Comparison of ENCODE assay signal across 20 cellular contexts in the genomic region with DNA sequence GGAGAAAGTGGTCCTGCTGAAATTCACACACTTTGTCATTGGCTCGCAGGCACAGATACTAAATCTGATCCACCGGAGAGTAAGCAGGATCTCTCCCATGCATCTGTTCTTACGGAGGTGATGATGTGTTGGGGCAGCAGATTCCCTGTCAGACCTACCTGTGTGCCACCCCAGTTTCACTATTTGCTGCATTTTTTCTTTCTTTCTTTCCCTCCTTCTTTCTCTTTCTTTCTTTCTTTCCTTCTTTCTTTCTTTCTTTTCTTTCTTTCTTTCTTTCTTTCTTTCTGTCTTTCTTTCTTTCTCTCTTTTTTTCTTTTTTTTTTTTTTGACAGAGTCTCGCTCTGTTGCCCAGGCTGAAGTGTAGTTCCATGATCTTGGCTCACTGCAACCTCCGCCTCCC. TPM values are rescaled to one million over a fixed set of nuclear protein-coding genes. Genes with fewer than 3 reads are reported as not detected.
DNase-seq lines count a peak whose midpoint lies in the region; FAIRE-seq and TF ChIP-seq lines count a peak whose summit lies in the region.
"Had no signal": no experiment of that assay in that cellular context is flagged by ENCODE, and none has a peak within 500 bp of the region (broad histone marks: within the 10 kb centered on the region; RNA-seq: fewer than 3 reads in every experiment).

No MANE protein-coding gene starts in this region.

- TF ChIP-seq POLR2A in esophagus muscularis mucosa (IDR thresholded peaks at IDR 0.05; ENCODE audit: low read depth) (no peak), thyroid gland (IDR thresholded peaks at IDR 0.05) (no peak)

- TF ChIP-seq EP300 in esophagus muscularis mucosa (IDR thresholded peaks at IDR 0.05): no peak

- intact Hi-C loops in esophagus muscularis mucosa (cut with DNase I): no loop called here
- intact Hi-C loops in thyroid gland (cut with DNase I): no loop called here

- DNase-seq in G401 (ENCODE audit: low spot score): peak; percentile 45
- DNase-seq in esophagus muscularis mucosa (ENCODE audit: extremely low spot score): no peak
- DNase-seq in thyroid gland: no peak
- no peak for DNase-seq in anterior cingulate cortex (lab: John Stamatoyannopoulos, UW)
- DNase-seq in GM19239 (ENCODE audit: insufficient read length, low spot score): no peak
- DNase-seq: Caco-2; CD4-positive, CD25-positive, alpha-beta regulatory T cell; CD8-positive, alpha-beta T cell; DMS153; DND-41; GDM1; H9; HFFc6 had no signal

- H3K27me3 ChIP-seq in esophagus muscularis mucosa (no peaks in the 10 kb centered on the region), thyroid gland (no peaks in the 10 kb centered on the region)
- H3K27me3 ChIP-seq: BLaER1 had no signal

- TF ChIP-seq CTCF in HEK293 (tag by site-specific recombination; IDR thresholded peaks at IDR 0.05) (no peak), esophagus muscularis mucosa (IDR thresholded peaks at IDR 0.05) (no peak), thyroid gland (IDR thresholded peaks at IDR 0.05) (no peak)

- WGBS in esophagus muscularis mucosa: 41% methylated on average over 5 of the region's 5 CpGs
- 72 to 87% methylated on average over 5 of the region's 5 CpGs for WGBS in thyroid gland, 2 donors

- no peak overlapping the region for H3K27ac ChIP-seq in HEK293 (ENCODE audit: extremely low read depth, low read depth, low read length)
- H3K27ac ChIP-seq in esophagus muscularis mucosa (replicated peaks in 1 of 4): peak overlapping the region; percentile 29 to 67 (median 60)
- peak overlapping the region in 2 of 3 donors; percentile 39 to 48 for H3K27ac ChIP-seq in thyroid gland
- H3K27ac ChIP-seq: BLaER1, C4-2B had no signal

- H3K4me3 ChIP-seq in HEK293 (ENCODE audit: low read depth, low read length) (no peak overlapping the region), esophagus muscularis mucosa (no peak overlapping the region), thyroid gland (replicated peaks in 1 of 3) (no peak overlapping the region)
- H3K4me3 ChIP-seq: BLaER1, GM12878, GM23338 had no signal

- POLR2A ChIA-PET in HEK293 (lab: Yijun Ruan, JAX): no interaction called here

- no peaks in the 10 kb centered on the region for H3K36me3 ChIP-seq in HEK293 (ENCODE audit: control insufficient read depth in 2 of 2, insufficient read depth in 1 of 2, low read length in 2 of 2)
- peaks cover 0 to 4% (median 0%) of the 10 kb centered on the region in 4 donors for H3K36me3 ChIP-seq in esophagus muscularis mucosa
- no peaks in the 10 kb centered on the region for H3K36me3 ChIP-seq in thyroid gland
- H3K36me3 ChIP-seq: BLaER1 had no signal

- H3K4me1 ChIP-seq in HEK293 (ENCODE audit: control insufficient read depth, insufficient read depth, low read length) (no peaks in the 10 kb centered on the region), esophagus muscularis mucosa (peaks cover 0 to 64% (median 52%) of the 10 kb centered on the region in 4 donors), thyroid gland (peaks cover 39 to 66% of the 10 kb centered on the region in 2 donors)
- H3K4me1 ChIP-seq: BLaER1, Caco-2 had no signal

- no peak for FAIRE-seq in GM19239 (lab: Jason Lieb, UNC)
- FAIRE-seq: GM12878 had no signal

- H3K9me3 ChIP-seq in HEK293 (ENCODE audit: control insufficient read depth, insufficient read depth, low read depth, low read length): no peaks in the 10 kb centered on the region
- no peaks in the 10 kb centered on the region for H3K9me3 ChIP-seq in esophagus muscularis mucosa
- no peaks in the 10 kb centered on the region for H3K9me3 ChIP-seq in thyroid gland
- H3K9me3 ChIP-seq: BLaER1, Caco-2 had no signal

- in situ Hi-C loops in G401 (cut with HindIII; ENCODE audit: low sequenced_read_pairs): no loop called here

- CTCF ChIA-PET in HEK293 (lab: Yijun Ruan, JAX): no interaction called here

TF ChIP-seq in HEK293, 187 proteins besides CTCF, POLR2A, EP300 and RAD21:
- no peak for TF ChIP-seq ZNF48 (tag by site-specific recombination; IDR thresholded peaks at IDR 0.05)
- TF ChIP-seq ZNF366 (tag by site-specific recombination; conservative IDR thresholded peaks at IDR 0.05): peak; percentile 27; the same call in 1 of the 2 replicates

RNA-seq across cellular contexts. Expression of gene WSCD2, which starts 37.4 kb away (rescaled TPM):
- 0.31 TPM in 1 of 2 replicates, not detected in the other for total RNA-seq in G401 (2014; rRNA removed; shearing (Covaris generic))
- total RNA-seq in esophagus muscularis mucosa: 10 to 100 TPM; 24.7 to 47.9 (median 30.4) TPM
- 100 to 1,000 TPM in 1 of 4 donors, 10 to 100 TPM in 3; 35.5 to 117 (median 81.4) TPM for total RNA-seq in thyroid gland
- total RNA-seq: A172; A673; Caco-2; CD8-positive, alpha-beta T cell; GM12878; HFFc6 had no signal

Comparison
In these comparisons a context has a peak if more than half of its experiments do, and no peak if none do; other contexts are left out.
1. RNA of gene WSCD2, which starts 37.4 kb away (total RNA-seq): 35.5 to 117 TPM in thyroid gland and 24.7 to 47.9 TPM in esophagus muscularis mucosa; 0.31 TPM in G401; every median in the first group is over 10 times any median in the second.